25 cellular contexts compared by ENCODE assay signal in the genomic region with DNA sequence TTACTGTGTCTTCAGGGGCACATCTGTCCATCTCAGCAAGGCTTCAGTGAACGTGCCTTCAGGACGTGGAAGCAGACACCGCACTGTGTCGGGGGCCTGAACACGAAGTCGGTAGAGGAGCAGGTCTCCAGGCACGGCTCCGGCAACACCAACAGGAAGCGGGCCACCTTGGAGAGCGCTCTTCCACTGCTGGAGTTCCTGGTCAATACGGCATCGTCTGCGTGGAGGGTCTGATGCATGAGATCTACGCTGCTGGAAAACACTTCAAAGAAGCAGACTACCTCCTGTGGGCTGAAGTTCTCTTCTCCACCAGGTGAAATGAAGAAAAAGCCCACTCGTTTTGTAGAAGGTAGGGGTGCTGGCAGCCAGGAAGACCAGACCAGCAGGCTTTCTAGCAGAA.
"Had no signal": no experiment of that assay in that cellular context is flagged by ENCODE, and none has a peak within 500 bp of the region (broad histone marks: within the 10 kb centered on the region; RNA-seq: fewer than 3 reads in every experiment).

No MANE protein-coding gene starts in this region.

- H3K27me3 ChIP-seq: ovary had no signal

- H3K9me3 ChIP-seq: ovary, prostate gland, tibial artery, upper lobe of right lung had no signal

- H3K36me3 ChIP-seq: left ventricle myocardium inferior, ovary, prostate gland, stomach, upper lobe of right lung, WERI-Rb-1 had no signal

- H3K4me3 ChIP-seq: left ventricle myocardium inferior, lung, ovary, prostate gland, stomach, tibial artery, upper lobe of right lung had no signal

- ATAC-seq: activated CD4-positive, CD25-positive, alpha-beta regulatory T cell treated with anti-CD3 and anti-CD28 coated beads, Interleukin-2, amount 50 U/mL, for 24 hours; activated naive CD8-positive, alpha-beta T cell treated with anti-CD3 and anti-CD28 coated beads, Interleukin-2, amount 50 U/mL, for 24 hours; esophagus mucosa; foreskin keratinocyte; stimulated activated naive B cell treated with anti-CD40 and anti-IgM and Interleukin-4, amounts not matched to agents 10 μg/mL and 1 μg/mL and 100 μg/mL, for 72 hours; upper lobe of right lung had no signal

- H3K27ac ChIP-seq: foreskin keratinocyte, left ventricle myocardium inferior, ovary, prostate gland, stomach, tibial artery, upper lobe of right lung, WERI-Rb-1 had no signal

- H3K4me1 ChIP-seq: foreskin keratinocyte, prostate gland, tibial artery, upper lobe of right lung had no signal

- DNase-seq: activated CD4-positive, alpha-beta T cell treated with anti-CD3 and anti-CD28 coated beads for 48 hours; activated CD4-positive, alpha-beta T cell treated with anti-CD3 and anti-CD28 coated beads, Interleukin-2, amount 50 U/mL, for 48 hours; activated CD8-positive, alpha-beta memory T cell treated with anti-CD3 and anti-CD28 coated beads for 24 hours; activated gamma-delta T cell; activated naive CD4-positive, alpha-beta T cell treated with anti-CD3 and anti-CD28 coated beads, Interleukin-2, amount 50 U/mL, for 16 hours; activated naive CD8-positive, alpha-beta T cell treated with anti-CD3 and anti-CD28 coated beads, Interleukin-2, amount 50 U/mL, for 24 hours; amygdala; caudate nucleus; endodermal cell; foreskin keratinocyte; left ventricle myocardium inferior; ovary; stimulated activated CD4-positive, alpha-beta T cell treated with anti-CD3 and anti-CD28 coated beads, Interleukin-15, amount 100 ng/mL, for 24 hours; stimulated activated CD4-positive, alpha-beta T cell treated with anti-CD3 and anti-CD28 coated beads, Interleukin-2, amount 100 ng/mL, for 24 hours; stimulated activated naive B cell treated with anti-CD40 and anti-IgM and Interleukin-4, amounts not matched to agents 10 μg/mL and 1 μg/mL and 100 μg/mL, for 72 hours; stomach; SW 1271; T-helper 9 cell; tibial artery; upper lobe of right lung; WERI-Rb-1 had no signal
